11 cellular contexts compared by ENCODE assay signal in the genomic region with DNA sequence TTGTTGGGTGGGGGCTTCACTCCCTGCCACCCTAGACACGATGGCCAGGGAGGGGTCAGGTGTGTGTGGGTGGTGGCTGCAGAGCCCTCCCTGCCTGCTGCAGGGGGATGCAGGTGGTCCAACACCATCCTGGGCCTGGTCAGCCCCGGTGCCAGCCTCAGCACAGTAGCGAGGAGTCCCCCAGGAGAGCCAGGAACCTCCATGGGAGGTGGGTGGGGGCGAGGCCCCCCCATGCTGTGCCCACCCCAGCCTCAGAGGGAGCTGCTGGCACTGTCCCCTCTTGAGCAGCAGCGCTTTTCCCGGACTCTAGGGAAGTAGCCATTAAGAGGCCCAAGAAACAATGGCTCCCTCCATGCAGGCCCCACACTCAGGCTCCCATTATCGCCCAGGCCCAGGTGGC. TPM values are rescaled to one million over a fixed set of nuclear protein-coding genes. Genes with fewer than 3 reads are reported as not detected.
"Had no signal": no experiment of that assay in that cellular context is flagged by ENCODE, and none has a peak within 500 bp of the region (broad histone marks: within the 10 kb centered on the region; RNA-seq: fewer than 3 reads in every experiment).

No MANE protein-coding gene starts in this region.

RNA-seq across cellular contexts. Expression of gene TEKT4, which starts 7.3 kb away (rescaled TPM):
- total RNA-seq: stomach, subcutaneous adipose tissue, suprapubic skin, temporal lobe, thoracic aorta, tibial nerve, transverse colon, upper lobe of right lung, ureter, urinary bladder, vagina had no signal
- polyA plus RNA-seq: stomach, urinary bladder had no signal
